Comparison of ENCODE assay signal across 1 cellular context in the genomic region with DNA sequence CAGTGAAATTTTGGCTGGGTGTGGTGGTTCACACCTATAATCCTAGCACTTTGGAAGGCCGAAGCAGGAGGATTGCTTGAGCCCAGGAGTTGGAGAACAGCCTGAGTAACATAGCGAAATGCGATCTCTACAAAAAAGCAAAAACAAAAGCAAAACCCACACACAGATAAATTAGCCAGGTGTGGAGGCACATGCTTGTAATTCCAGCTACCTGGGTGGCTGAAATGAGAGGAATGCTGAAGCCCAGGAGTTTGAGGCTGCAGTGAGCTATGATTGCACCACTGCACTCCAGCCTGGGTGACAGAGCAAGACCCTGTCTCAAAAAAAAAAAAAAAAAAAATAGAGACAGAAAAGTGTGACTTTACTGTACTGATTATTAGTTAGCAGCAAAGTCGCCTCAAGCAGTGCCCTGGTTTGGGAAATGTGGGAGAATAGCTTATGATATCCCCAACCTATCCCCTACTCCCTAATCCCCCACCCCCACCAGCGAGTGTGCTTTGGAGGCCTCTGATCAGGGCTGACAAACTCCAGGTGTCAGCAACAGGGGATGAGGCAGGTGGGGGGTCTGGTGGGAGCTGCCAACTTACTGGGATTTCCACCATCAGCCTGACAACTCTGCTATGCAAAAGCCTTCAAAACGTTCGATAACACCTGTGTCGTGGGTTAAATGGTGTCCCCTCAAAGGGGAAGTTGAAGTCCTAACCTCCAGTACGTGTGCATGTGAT.
TF ChIP-seq lines count a peak whose summit lies in the region.

No MANE protein-coding gene starts in this region.

TF ChIP-seq in GM23338, 12 proteins besides CTCF, POLR2A, EP300 and RAD21 (continued from another document):
- TF ChIP-seq, protein P1, sequence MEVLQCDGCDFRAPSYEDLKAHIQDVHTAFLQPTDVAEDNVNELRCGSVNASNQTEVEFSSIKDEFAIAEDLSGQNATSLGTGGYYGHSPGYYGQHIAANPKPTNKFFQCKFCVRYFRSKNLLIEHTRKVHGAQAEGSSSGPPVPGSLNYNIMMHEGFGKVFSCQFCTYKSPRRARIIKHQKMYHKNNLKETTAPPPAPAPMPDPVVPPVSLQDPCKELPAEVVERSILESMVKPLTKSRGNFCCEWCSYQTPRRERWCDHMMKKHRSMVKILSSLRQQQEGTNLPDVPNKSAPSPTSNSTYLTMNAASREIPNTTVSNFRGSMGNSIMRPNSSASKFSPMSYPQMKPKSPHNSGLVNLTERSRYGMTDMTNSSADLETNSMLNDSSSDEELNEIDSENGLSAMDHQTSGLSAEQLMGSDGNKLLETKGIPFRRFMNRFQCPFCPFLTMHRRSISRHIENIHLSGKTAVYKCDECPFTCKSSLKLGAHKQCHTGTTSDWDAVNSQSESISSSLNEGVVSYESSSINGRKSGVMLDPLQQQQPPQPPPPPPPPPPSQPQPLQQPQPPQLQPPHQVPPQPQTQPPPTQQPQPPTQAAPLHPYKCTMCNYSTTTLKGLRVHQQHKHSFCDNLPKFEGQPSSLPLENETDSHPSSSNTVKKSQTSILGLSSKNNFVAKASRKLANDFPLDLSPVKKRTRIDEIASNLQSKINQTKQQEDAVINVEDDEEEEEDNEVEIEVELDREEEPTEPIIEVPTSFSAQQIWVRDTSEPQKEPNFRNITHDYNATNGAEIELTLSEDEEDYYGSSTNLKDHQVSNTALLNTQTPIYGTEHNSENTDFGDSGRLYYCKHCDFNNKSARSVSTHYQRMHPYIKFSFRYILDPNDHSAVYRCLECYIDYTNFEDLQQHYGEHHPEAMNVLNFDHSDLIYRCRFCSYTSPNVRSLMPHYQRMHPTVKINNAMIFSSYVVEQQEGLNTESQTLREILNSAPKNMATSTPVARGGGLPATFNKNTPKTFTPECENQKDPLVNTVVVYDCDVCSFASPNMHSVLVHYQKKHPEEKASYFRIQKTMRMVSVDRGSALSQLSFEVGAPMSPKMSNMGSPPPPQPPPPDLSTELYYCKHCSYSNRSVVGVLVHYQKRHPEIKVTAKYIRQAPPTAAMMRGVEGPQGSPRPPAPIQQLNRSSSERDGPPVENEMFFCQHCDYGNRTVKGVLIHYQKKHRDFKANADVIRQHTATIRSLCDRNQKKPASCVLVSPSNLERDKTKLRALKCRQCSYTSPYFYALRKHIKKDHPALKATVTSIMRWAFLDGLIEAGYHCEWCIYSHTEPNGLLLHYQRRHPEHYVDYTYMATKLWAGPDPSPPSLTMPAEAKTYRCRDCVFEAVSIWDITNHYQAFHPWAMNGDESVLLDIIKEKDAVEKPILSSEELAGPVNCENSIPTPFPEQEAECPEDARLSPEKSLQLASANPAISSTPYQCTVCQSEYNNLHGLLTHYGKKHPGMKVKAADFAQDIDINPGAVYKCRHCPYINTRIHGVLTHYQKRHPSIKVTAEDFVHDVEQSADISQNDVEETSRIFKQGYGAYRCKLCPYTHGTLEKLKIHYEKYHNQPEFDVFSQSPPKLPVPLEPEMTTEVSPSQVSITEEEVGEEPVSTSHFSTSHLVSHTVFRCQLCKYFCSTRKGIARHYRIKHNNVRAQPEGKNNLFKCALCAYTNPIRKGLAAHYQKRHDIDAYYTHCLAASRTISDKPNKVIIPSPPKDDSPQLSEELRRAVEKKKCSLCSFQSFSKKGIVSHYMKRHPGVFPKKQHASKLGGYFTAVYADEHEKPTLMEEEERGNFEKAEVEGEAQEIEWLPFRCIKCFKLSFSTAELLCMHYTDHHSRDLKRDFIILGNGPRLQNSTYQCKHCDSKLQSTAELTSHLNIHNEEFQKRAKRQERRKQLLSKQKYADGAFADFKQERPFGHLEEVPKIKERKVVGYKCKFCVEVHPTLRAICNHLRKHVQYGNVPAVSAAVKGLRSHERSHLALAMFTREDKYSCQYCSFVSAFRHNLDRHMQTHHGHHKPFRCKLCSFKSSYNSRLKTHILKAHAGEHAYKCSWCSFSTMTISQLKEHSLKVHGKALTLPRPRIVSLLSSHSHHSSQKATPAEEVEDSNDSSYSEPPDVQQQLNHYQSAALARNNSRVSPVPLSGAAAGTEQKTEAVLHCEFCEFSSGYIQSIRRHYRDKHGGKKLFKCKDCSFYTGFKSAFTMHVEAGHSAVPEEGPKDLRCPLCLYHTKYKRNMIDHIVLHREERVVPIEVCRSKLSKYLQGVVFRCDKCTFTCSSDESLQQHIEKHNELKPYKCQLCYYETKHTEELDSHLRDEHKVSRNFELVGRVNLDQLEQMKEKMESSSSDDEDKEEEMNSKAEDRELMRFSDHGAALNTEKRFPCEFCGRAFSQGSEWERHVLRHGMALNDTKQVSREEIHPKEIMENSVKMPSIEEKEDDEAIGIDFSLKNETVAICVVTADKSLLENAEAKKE (CRISPR knock-in tag; IDR thresholded peaks at IDR 0.05) = no peak
- TF ChIP-seq EZH2 (IDR thresholded peaks at IDR 0.05; ENCODE audit: low read depth, unreplicated experiment) (no peak), POLR2AphosphoS5 (IDR thresholded peaks at IDR 0.05; ENCODE audit: low read depth) (no peak), ZNF331 (CRISPR knock-in tag; IDR thresholded peaks at IDR 0.05; ENCODE audit: low read depth) (no peak)
- TF ChIP-seq, protein P2, sequence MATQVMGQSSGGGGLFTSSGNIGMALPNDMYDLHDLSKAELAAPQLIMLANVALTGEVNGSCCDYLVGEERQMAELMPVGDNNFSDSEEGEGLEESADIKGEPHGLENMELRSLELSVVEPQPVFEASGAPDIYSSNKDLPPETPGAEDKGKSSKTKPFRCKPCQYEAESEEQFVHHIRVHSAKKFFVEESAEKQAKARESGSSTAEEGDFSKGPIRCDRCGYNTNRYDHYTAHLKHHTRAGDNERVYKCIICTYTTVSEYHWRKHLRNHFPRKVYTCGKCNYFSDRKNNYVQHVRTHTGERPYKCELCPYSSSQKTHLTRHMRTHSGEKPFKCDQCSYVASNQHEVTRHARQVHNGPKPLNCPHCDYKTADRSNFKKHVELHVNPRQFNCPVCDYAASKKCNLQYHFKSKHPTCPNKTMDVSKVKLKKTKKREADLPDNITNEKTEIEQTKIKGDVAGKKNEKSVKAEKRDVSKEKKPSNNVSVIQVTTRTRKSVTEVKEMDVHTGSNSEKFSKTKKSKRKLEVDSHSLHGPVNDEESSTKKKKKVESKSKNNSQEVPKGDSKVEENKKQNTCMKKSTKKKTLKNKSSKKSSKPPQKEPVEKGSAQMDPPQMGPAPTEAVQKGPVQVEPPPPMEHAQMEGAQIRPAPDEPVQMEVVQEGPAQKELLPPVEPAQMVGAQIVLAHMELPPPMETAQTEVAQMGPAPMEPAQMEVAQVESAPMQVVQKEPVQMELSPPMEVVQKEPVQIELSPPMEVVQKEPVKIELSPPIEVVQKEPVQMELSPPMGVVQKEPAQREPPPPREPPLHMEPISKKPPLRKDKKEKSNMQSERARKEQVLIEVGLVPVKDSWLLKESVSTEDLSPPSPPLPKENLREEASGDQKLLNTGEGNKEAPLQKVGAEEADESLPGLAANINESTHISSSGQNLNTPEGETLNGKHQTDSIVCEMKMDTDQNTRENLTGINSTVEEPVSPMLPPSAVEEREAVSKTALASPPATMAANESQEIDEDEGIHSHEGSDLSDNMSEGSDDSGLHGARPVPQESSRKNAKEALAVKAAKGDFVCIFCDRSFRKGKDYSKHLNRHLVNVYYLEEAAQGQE (IDR thresholded peaks at IDR 0.05; ENCODE audit: unreplicated experiment) = no peak
